ENCODE assay signal across 28 cellular contexts in the genomic region with DNA sequence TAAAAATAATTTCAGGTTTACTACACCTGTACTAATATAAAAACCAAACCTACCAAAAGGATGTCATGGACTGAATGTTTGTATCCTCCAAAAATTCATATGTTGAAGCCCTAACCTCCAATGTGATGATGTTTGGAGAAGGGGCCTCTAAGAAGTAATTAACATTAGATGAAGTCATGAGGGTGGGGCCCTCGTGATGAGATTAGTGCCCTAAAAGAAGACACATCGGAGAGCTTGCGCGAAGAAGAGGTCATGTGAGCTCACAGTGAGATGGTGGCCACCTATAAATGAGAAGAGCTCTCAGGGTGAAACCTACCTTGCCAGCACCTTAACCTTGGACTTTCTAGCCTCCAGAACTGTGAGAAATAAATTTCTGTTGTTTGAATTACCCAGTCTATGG.
"Had no signal": no experiment of that assay in that cellular context is flagged by ENCODE, and none has a peak within 500 bp of the region (broad histone marks: within the 10 kb centered on the region; RNA-seq: fewer than 3 reads in every experiment).

No MANE protein-coding gene starts in this region.

- FAIRE-seq: colon, endometrium, endothelial cell of umbilical vein, frontal cortex had no signal

- H3K36me3 ChIP-seq: colonic mucosa, esophagus muscularis mucosa, gastroesophageal sphincter had no signal

- H3K4me1 ChIP-seq: esophagus squamous epithelium had no signal

- H3K4me3 ChIP-seq: colonic mucosa, coronary artery, dorsolateral prefrontal cortex, esophagus muscularis mucosa, esophagus squamous epithelium, gastrocnemius medialis, gastroesophageal sphincter, heart left ventricle, heart right ventricle had no signal

- H3K27ac ChIP-seq: colonic mucosa, coronary artery, dorsolateral prefrontal cortex, epithelial cell of prostate, esophagus muscularis mucosa, esophagus squamous epithelium, foreskin keratinocyte, gastrocnemius medialis, gastroesophageal sphincter, heart left ventricle, heart right ventricle had no signal

- ATAC-seq: effector memory CD8-positive, alpha-beta T cell; esophagus mucosa; foreskin keratinocyte; gastrocnemius medialis; gastroesophageal sphincter; heart left ventricle; heart right ventricle had no signal

- DNase-seq: colonic mucosa; cortex of kidney; dermis blood vessel endothelial cell; dorsolateral prefrontal cortex; effector CD4-positive, alpha-beta T cell; effector CD8-positive, alpha-beta T cell; effector memory CD4-positive, alpha-beta T cell; effector memory CD8-positive, alpha-beta T cell; endodermal cell; erythroblast; esophagus squamous epithelium; foreskin fibroblast; foreskin keratinocyte; foreskin melanocyte; gastrocnemius medialis; glutamatergic neuron; head of caudate nucleus; heart left ventricle; heart right ventricle had no signal

- H3K9me3 ChIP-seq: colonic mucosa, esophagus muscularis mucosa, esophagus squamous epithelium, gastrocnemius medialis, gastroesophageal sphincter had no signal

- H3K27me3 ChIP-seq: colonic mucosa, dorsolateral prefrontal cortex, esophagus muscularis mucosa, esophagus squamous epithelium, foreskin keratinocyte, gastrocnemius medialis, gastroesophageal sphincter, heart left ventricle, heart right ventricle had no signal
